ENCODE assay signal across 8 cellular contexts in genomic region chr6:151391021-151391470, GRCh38. TPM values are rescaled to one million over a fixed set of nuclear protein-coding genes. Genes with fewer than 3 reads are reported as not detected.
DNase-seq lines count a peak whose midpoint lies in the region; ATAC-seq and TF ChIP-seq lines count a peak whose summit lies in the region.

No MANE protein-coding gene starts in this region.

- peaks cover 45% of the 10 kb centered on the region for H3K36me3 Mint-ChIP-seq in activated CD8-positive, alpha-beta T cell treated with anti-CD3 and anti-CD28 coated beads for 36 hours (ENCODE audit: low read depth)

- CTCF ChIA-PET in activated CD8-positive, alpha-beta T cell treated with anti-CD3 and anti-CD28 coated beads for 36 hours (lab: Charles Lee) = interaction anchor here (1.8 kb wide), 1 partner anchor 14 kb away, joined by 5 read pairs; no protein-coding TSS in a partner anchor

- peaks cover 51% of the 10 kb centered on the region for H3K4me1 Mint-ChIP-seq in activated CD8-positive, alpha-beta T cell treated with anti-CD3 and anti-CD28 coated beads for 36 hours (ENCODE audit: low read depth)

- intact Hi-C loops in activated CD8-positive, alpha-beta T cell treated with anti-CD3 and anti-CD28 coated beads for 36 hours (cut with micrococcal nuclease) = loop anchor here (5.0 kb wide), 1 partner anchor 61 kb away; the partner anchor contains the start of gene RMND1

- TF ChIP-seq CTCF in activated CD8-positive, alpha-beta T cell treated with anti-CD3 and anti-CD28 coated beads for 36 hours (IDR thresholded peaks at IDR 0.05) = no peak

- H3K9me3 Mint-ChIP-seq in activated CD8-positive, alpha-beta T cell treated with anti-CD3 and anti-CD28 coated beads for 36 hours = no peaks in the 10 kb centered on the region

- H3K27ac Mint-ChIP-seq in activated CD8-positive, alpha-beta T cell treated with anti-CD3 and anti-CD28 coated beads for 36 hours = no peak overlapping the region

- DNase-seq in DMS53 (lab: John Stamatoyannopoulos, UW) = peak; percentile 84
- DNase-seq in DMS53 treated with DMSO at 0.1 percent for 48 hours (lab: John Stamatoyannopoulos, UW; ENCODE audit: unreplicated experiment) = no peak
- peak; percentile 37 for DNase-seq in NCI-H2227 treated with DMSO at 0.1 percent for 48 hours (lab: John Stamatoyannopoulos, UW)
- peak; percentile 80 for DNase-seq in activated CD8-positive, alpha-beta T cell treated with anti-CD3 and anti-CD28 coated beads for 36 hours
- peak; percentile 71 for DNase-seq in effector CD8-positive, alpha-beta T cell (lab: John Stamatoyannopoulos, UW)
- DNase-seq in medulla oblongata (ENCODE audit: extremely low spot score) = peak; percentile 58
- DNase-seq in stimulated activated CD4-positive, alpha-beta T cell treated with anti-CD3 and anti-CD28 coated beads, TNF-alpha, amount 100 ng/mL, for 4 hours (ENCODE audit: low read depth in 3 of 3) = peak; percentile 67 to 74 (median 71)

- ATAC-seq in HG02763 (IDR thresholded peaks at IDR 0.05; ENCODE audit: unreplicated experiment) = peak; percentile 5
- no peak for ATAC-seq in activated CD8-positive, alpha-beta T cell treated with anti-CD3 and anti-CD28 coated beads for 36 hours

- peak overlapping the region; percentile 99 for H3K4me3 Mint-ChIP-seq in activated CD8-positive, alpha-beta T cell treated with anti-CD3 and anti-CD28 coated beads for 36 hours

- no peaks in the 10 kb centered on the region for H3K27me3 Mint-ChIP-seq in activated CD8-positive, alpha-beta T cell treated with anti-CD3 and anti-CD28 coated beads for 36 hours

- POLR2A ChIA-PET in activated CD8-positive, alpha-beta T cell treated with anti-CD3 and anti-CD28 coated beads for 36 hours (lab: Charles Lee) = interaction anchor here (1.3 to 7.6 kb wide), 5 partner anchors 10 to 61 kb away, joined by 5 to 81 read pairs (median 7); partner anchors contain the start of gene RMND1

RNA-seq across cellular contexts. Expression of gene ZBTB2, which starts 0.3 kb away (rescaled TPM):
- 10 to 100 TPM; 16.5 to 16.7 TPM for total RNA-seq in activated CD8-positive, alpha-beta T cell treated with anti-CD3 and anti-CD28 coated beads for 36 hours
